8 cellular contexts compared by ENCODE assay signal in the genomic region with DNA sequence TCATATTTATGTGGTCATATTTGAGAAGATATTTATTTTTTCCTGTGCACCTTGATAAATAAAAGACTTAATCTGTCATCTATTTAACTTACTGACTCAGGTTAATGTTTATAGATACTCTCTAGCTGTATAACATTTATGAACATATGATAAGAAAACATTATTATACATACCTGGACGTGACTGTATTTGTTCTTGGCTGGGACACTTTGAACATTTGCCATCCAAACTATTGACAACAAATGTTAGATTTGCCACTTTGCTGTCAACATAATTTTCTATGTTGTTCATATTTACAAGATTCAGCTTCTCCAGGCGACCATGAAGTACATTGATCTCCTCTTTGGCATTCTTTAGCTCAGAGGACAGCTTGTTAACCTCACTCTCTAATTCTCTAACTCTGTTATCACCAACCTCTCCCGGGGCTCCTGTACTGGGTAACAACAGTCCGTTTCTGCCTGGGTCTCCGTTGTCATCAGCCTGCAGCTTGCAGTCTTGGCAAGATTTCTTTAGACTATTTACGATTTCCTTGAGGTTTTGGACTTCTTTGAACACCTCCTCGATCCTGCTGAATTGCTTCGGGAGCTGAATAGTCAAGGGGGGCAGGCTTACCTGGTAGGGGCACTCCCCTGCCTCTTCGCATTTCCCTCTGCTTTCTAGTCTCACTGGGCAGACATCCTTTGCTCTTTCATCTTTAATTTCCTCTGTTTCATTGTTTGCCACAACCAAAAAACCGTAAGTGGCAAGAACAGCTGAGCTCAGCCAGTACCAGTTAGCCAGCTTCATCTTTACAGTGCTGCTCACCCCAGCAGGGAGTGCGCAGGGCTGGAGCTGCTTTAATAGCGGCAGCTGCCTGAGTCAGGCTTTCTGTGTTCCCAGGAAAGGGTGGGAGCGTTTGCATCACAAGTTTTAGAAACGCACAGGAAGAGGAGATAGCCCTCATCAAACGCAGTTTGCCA. TPM values are rescaled to one million over a fixed set of nuclear protein-coding genes. Genes with fewer than 3 reads are reported as not detected.
A peak's percentile ranks its signal among the peaks of the same experiment; 100 is the strongest.
DNase-seq lines count a peak whose midpoint lies in the region; ATAC-seq and TF ChIP-seq lines count a peak whose summit lies in the region.

A gene with protein sequence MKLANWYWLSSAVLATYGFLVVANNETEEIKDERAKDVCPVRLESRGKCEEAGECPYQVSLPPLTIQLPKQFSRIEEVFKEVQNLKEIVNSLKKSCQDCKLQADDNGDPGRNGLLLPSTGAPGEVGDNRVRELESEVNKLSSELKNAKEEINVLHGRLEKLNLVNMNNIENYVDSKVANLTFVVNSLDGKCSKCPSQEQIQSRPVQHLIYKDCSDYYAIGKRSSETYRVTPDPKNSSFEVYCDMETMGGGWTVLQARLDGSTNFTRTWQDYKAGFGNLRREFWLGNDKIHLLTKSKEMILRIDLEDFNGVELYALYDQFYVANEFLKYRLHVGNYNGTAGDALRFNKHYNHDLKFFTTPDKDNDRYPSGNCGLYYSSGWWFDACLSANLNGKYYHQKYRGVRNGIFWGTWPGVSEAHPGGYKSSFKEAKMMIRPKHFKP (minus strand): TSS at position 812 of the 959 bp plus-strand sequence. CDS start 26 bp downstream, at position 786.

- H3K36me3 Mint-ChIP-seq in activated B cell treated with CpG ODN at 0.5 μM for 24 hours (ENCODE audit: low read depth): peaks cover 5% of the 10 kb centered on the region

- H2BK5ac ChIP-seq in mesendoderm (ENCODE audit: low read length): no peak within 1 kb of the TSS

- no peak within 1 kb of the TSS for H3K56ac ChIP-seq in mesendoderm (ENCODE audit: low read length)

- peak within 1 kb of the TSS; percentile 43 for H3K4me2 ChIP-seq in mesendoderm (ENCODE audit: low read length)

- H3K18ac ChIP-seq in mesendoderm (ENCODE audit: low read length): no peak within 1 kb of the TSS

- no peak for TF ChIP-seq EP300 in stomach (IDR thresholded peaks at IDR 0.05)

- H3K27ac Mint-ChIP-seq in activated B cell treated with CpG ODN at 0.5 μM for 24 hours: peak within 1 kb of the TSS; percentile 98

- no peak within 1 kb of the TSS for H3K4ac ChIP-seq in mesendoderm (ENCODE audit: low read depth, low read length)

- H3K27me3 Mint-ChIP-seq in activated B cell treated with CpG ODN at 0.5 μM for 24 hours: no peaks in the 10 kb centered on the region

- CTCF ChIA-PET in activated B cell treated with CpG ODN at 0.5 μM for 24 hours (lab: Charles Lee): interaction anchor here (0.6 to 3.7 kb wide), 3 partner anchors 48 to 203 kb away, joined by 3 to 41 read pairs (median 6); no protein-coding TSS in a partner anchor

- no peak within 1 kb of the TSS for H2AK5ac ChIP-seq in mesendoderm (ENCODE audit: low read length)

- no peaks in the 10 kb centered on the region for H3K9me3 Mint-ChIP-seq in activated B cell treated with CpG ODN at 0.5 μM for 24 hours

- no CpG with 5 or more reads among the region's 15 CpGs for WGBS in mesendoderm (ENCODE audit: extremely low coverage, insufficient coverage, low lambda C conversion rate)
- WGBS in stomach, 5 donors: 4 to 10% (median 5%) methylated on average over 14 to 15 of the region's 15 CpGs

- TF ChIP-seq CTCF in activated B cell treated with CpG ODN at 0.5 μM for 24 hours (IDR thresholded peaks at IDR 0.05) (no peak), stomach (IDR thresholded peaks at IDR 0.05) (no peak)

- H3K23ac ChIP-seq in mesendoderm (ENCODE audit: low read length): no peak within 1 kb of the TSS

- no peak within 1 kb of the TSS for H4K8ac ChIP-seq in mesendoderm (ENCODE audit: low read depth, low read length)

- ATAC-seq in activated B cell treated with CpG ODN at 0.5 μM for 24 hours (ENCODE audit: low read depth) (peak; percentile 38), HG03520 (IDR thresholded peaks at IDR 0.05; ENCODE audit: unreplicated experiment) (no peak)

- H3K4me1 Mint-ChIP-seq in activated B cell treated with CpG ODN at 0.5 μM for 24 hours: peaks cover 60% of the 10 kb centered on the region

- DNase-seq in stimulated activated CD4-positive, alpha-beta T cell treated with anti-CD3 and anti-CD28 coated beads, Interleukin-12 subunit alpha, Interleukin-12 subunit beta, amount 100 ng/mL, for 4 hours: peak; percentile 15
- DNase-seq in stimulated activated CD4-positive, alpha-beta T cell treated with anti-CD3 and anti-CD28 coated beads, Interleukin-2, amount 100 ng/mL, for 48 hours: no peak
- DNase-seq in activated B cell treated with CpG ODN at 0.5 μM for 24 hours (no peak), mesendoderm (peak; percentile 40), stomach (peak; percentile 42), HT-29 (ENCODE audit: low spot score) (no peak)
- DNase-seq in effector CD4-positive, alpha-beta T cell: peak; percentile 17

- no peak within 1 kb of the TSS for H3K9ac ChIP-seq in mesendoderm (ENCODE audit: low read length)

- POLR2A ChIA-PET in activated B cell treated with CpG ODN at 0.5 μM for 24 hours (lab: Charles Lee): interaction anchor here (1.3 to 4.5 kb wide), 5 partner anchors 8 to 77 kb away, joined by 3 to 53 read pairs (median 9); partner anchors contain the start of gene CCDC146

- H3K27ac ChIP-seq in mesendoderm (ENCODE audit: low read depth, low read length) (no peak within 1 kb of the TSS), stomach (peak within 1 kb of the TSS in 4 of 5 donors; percentile 38 to 79 (median 65))

- intact Hi-C loops in activated B cell treated with CpG ODN at 0.5 μM for 24 hours (cut with micrococcal nuclease): loop anchor here (5.0 kb wide), 2 partner anchors 42 to 213 kb away; no protein-coding TSS in a partner anchor
- intact Hi-C loops in stomach (cut with DNase I; ENCODE audit: low total_unique reads): no loop called here

- H4K5ac ChIP-seq in mesendoderm (ENCODE audit: low read length): no peak within 1 kb of the TSS

- H3K4me1 ChIP-seq in mesendoderm (ENCODE audit: control insufficient read depth, low read depth, low read length) (no peaks in the 10 kb centered on the region), stomach (peaks cover 5 to 50% (median 12%) of the 10 kb centered on the region in 4 donors)

- H2BK15ac ChIP-seq in mesendoderm (replicated peaks; ENCODE audit: low read depth): no peak within 1 kb of the TSS

- no peak for TF ChIP-seq POLR2A in stomach (IDR thresholded peaks at IDR 0.05)

- no peaks in the 10 kb centered on the region for H3K79me2 ChIP-seq in mesendoderm (ENCODE audit: control insufficient read depth, insufficient read depth, low read length)

- H3K9me3 ChIP-seq in stomach: no peaks in the 10 kb centered on the region

- H3K27me3 ChIP-seq in mesendoderm (ENCODE audit: insufficient read depth, low read length, poor library complexity): no peaks in the 10 kb centered on the region
- no peaks in the 10 kb centered on the region for H3K27me3 ChIP-seq in stomach

- H3K36me3 ChIP-seq in mesendoderm (ENCODE audit: control insufficient read depth, insufficient read depth, low read length): no peaks in the 10 kb centered on the region
- H3K36me3 ChIP-seq in stomach: no peaks in the 10 kb centered on the region

- H3K4me3 ChIP-seq in mesendoderm (ENCODE audit: low read length): no peak within 1 kb of the TSS
- peak within 1 kb of the TSS; percentile 42 to 55 (median 46) for H3K4me3 ChIP-seq in stomach

- peak within 1 kb of the TSS; percentile 88 for H3K4me3 Mint-ChIP-seq in activated B cell treated with CpG ODN at 0.5 μM for 24 hours

- H2BK120ac ChIP-seq in mesendoderm (ENCODE audit: low read depth, low read length): no peak within 1 kb of the TSS

- H3K79me1 ChIP-seq in mesendoderm (ENCODE audit: low read length): no peaks in the 10 kb centered on the region

RNA-seq across cellular contexts. Expression of the gene that starts here (rescaled TPM):
- total RNA-seq in activated B cell treated with CpG ODN at 0.5 μM for 24 hours (5.7 and 6.7 TPM in 2 replicates), stomach (100 to 1,000 TPM in 1 of 5 donors, 10 to 100 TPM in 2, 1 to 10 TPM in 1, under 1 TPM in 1; 0.87 to 179 (median 31.7) TPM)
- polyA plus RNA-seq in mesendoderm (2013, experiment 1 of 2): 0.01 TPM
- polyA plus RNA-seq in mesendoderm (2013, experiment 2 of 2): 0.01 TPM
- polyA plus RNA-seq in stomach: 10 to 100 TPM in 1 of 3 donors, 1 to 10 TPM in 2; 3.2 to 19.1 (median 7.5) TPM
- total RNA-seq in HT-29 (2014; rRNA removed; shearing (Covaris generic)): not detected in 2 replicates

Comparison
In these comparisons a context has a peak if more than half of its experiments do, and no peak if none do; other contexts are left out.
1. DNase-seq: peak in stimulated activated CD4-positive, alpha-beta T cell treated with anti-CD3 and anti-CD28 coated beads, Interleukin-12 subunit alpha, Interleukin-12 subunit beta, amount 100 ng/mL, for 4 hours (single experiment), effector CD4-positive, alpha-beta T cell (single experiment), mesendoderm (single experiment) and stomach (single experiment); none in stimulated activated CD4-positive, alpha-beta T cell treated with anti-CD3 and anti-CD28 coated beads, Interleukin-2, amount 100 ng/mL, for 48 hours (0 of 2), activated B cell treated with CpG ODN at 0.5 μM for 24 hours (single experiment) and HT-29 (single experiment).